8 cellular contexts compared by ENCODE assay signal in the genomic region with DNA sequence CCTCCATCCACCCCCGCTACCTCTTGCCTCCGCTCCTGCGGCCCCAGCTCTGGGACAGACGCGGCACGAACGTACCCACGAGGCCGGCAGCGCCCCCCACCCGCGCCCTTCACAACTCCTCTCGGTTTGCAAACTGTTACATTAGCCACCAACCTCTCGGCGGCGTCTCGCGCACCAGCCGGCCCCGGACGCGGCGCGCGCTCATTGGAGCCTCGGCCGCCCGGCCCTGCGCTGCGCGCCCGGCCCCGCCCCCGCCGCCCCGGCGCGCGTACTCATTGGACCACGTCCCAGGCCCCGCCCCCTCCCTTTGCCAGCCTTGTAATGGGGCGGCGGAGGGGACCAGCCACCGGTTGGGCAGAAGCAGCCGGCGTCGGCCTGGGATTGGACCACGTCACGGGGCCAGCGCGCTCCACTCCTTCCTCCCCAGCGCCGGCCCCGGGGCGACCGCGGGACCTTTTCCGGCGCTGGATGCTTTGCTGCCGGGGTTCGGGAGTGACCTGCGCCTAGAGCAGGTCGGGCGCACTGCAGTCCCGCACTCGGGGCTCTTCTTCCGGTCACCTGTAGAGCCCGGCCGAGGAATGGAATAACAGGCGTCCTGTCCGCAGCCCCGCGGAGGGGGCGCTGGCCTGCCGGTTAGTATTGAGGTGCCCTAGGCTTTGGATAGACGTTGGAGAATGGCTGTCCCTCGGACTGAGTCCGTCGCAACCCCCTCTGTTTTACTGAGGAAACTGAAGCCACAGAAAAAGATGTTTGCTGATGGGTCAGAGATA. TPM values are rescaled to one million over a fixed set of nuclear protein-coding genes. Genes with fewer than 3 reads are reported as not detected.
A peak's percentile ranks its signal among the peaks of the same experiment; 100 is the strongest.
DNase-seq lines count a peak whose midpoint lies in the region; ATAC-seq and TF ChIP-seq lines count a peak whose summit lies in the region.

A gene with protein sequence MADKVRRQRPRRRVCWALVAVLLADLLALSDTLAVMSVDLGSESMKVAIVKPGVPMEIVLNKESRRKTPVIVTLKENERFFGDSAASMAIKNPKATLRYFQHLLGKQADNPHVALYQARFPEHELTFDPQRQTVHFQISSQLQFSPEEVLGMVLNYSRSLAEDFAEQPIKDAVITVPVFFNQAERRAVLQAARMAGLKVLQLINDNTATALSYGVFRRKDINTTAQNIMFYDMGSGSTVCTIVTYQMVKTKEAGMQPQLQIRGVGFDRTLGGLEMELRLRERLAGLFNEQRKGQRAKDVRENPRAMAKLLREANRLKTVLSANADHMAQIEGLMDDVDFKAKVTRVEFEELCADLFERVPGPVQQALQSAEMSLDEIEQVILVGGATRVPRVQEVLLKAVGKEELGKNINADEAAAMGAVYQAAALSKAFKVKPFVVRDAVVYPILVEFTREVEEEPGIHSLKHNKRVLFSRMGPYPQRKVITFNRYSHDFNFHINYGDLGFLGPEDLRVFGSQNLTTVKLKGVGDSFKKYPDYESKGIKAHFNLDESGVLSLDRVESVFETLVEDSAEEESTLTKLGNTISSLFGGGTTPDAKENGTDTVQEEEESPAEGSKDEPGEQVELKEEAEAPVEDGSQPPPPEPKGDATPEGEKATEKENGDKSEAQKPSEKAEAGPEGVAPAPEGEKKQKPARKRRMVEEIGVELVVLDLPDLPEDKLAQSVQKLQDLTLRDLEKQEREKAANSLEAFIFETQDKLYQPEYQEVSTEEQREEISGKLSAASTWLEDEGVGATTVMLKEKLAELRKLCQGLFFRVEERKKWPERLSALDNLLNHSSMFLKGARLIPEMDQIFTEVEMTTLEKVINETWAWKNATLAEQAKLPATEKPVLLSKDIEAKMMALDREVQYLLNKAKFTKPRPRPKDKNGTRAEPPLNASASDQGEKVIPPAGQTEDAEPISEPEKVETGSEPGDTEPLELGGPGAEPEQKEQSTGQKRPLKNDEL (minus strand): TSS at position 206 of the 770 bp plus-strand sequence. CDS start 1,045 bp downstream, outside the sequence.

- H3K36me3 Mint-ChIP-seq in activated T-helper 2 cell treated with anti-CD3 and anti-CD28 coated beads, Interferon-gamma antibody, Interleukin-2, Interleukin-4, amounts not matched to agents 10 μg/mL and 5 μg/mL and 100 μg/mL, durations not matched to agents 14 hours and 24 hours and 36 hours (ENCODE audit: low read depth), result peaks cover 46% of the 10 kb centered on the region
- H3K36me3 Mint-ChIP-seq in natural killer cell treated with Interleukin-12 subunit alpha and Interleukin-12 subunit beta and Interleukin-15 and Interleukin-18, amount 100 ng/mL, for 72 hours, result peaks cover 22% of the 10 kb centered on the region

- no peaks in the 10 kb centered on the region for H3K9me3 Mint-ChIP-seq in activated T-helper 2 cell treated with anti-CD3 and anti-CD28 coated beads, Interferon-gamma antibody, Interleukin-2, Interleukin-4, amounts not matched to agents 10 μg/mL and 5 μg/mL and 100 μg/mL, durations not matched to agents 14 hours and 24 hours and 36 hours
- no peaks in the 10 kb centered on the region for H3K9me3 Mint-ChIP-seq in natural killer cell treated with Interleukin-12 subunit alpha and Interleukin-12 subunit beta and Interleukin-15 and Interleukin-18, amount 100 ng/mL, for 72 hours

- H3K4me3 ChIP-seq in LNCaP clone FGC (ENCODE audit: low read depth, low read length), result peak within 1 kb of the TSS; percentile 93

- H3K4me3 Mint-ChIP-seq in activated T-helper 2 cell treated with anti-CD3 and anti-CD28 coated beads, Interferon-gamma antibody, Interleukin-2, Interleukin-4, amounts not matched to agents 10 μg/mL and 5 μg/mL and 100 μg/mL, durations not matched to agents 14 hours and 24 hours and 36 hours (ENCODE audit: low read depth), result peak within 1 kb of the TSS; percentile 98
- peak within 1 kb of the TSS; percentile 95 for H3K4me3 Mint-ChIP-seq in natural killer cell treated with Interleukin-12 subunit alpha and Interleukin-12 subunit beta and Interleukin-15 and Interleukin-18, amount 100 ng/mL, for 72 hours

- H3K27me3 Mint-ChIP-seq in activated T-helper 2 cell treated with anti-CD3 and anti-CD28 coated beads, Interferon-gamma antibody, Interleukin-2, Interleukin-4, amounts not matched to agents 10 μg/mL and 5 μg/mL and 100 μg/mL, durations not matched to agents 14 hours and 24 hours and 36 hours (ENCODE audit: low read depth), result no peaks in the 10 kb centered on the region
- H3K27me3 Mint-ChIP-seq in natural killer cell treated with Interleukin-12 subunit alpha and Interleukin-12 subunit beta and Interleukin-15 and Interleukin-18, amount 100 ng/mL, for 72 hours, result no peaks in the 10 kb centered on the region

- H3K4me1 Mint-ChIP-seq in activated T-helper 2 cell treated with anti-CD3 and anti-CD28 coated beads, Interferon-gamma antibody, Interleukin-2, Interleukin-4, amounts not matched to agents 10 μg/mL and 5 μg/mL and 100 μg/mL, durations not matched to agents 14 hours and 24 hours and 36 hours (ENCODE audit: low read depth), result peaks cover 28% of the 10 kb centered on the region
- peaks cover 35 to 41% of the 10 kb centered on the region in 2 donors for H3K4me1 Mint-ChIP-seq in natural killer cell treated with Interleukin-12 subunit alpha and Interleukin-12 subunit beta and Interleukin-15 and Interleukin-18, amount 100 ng/mL, for 72 hours (ENCODE audit: low read depth in 2 of 2)

- ATAC-seq in natural killer cell treated with Interleukin-12 subunit alpha and Interleukin-12 subunit beta and Interleukin-15 and Interleukin-18, amount 100 ng/mL, for 72 hours, result peak; percentile 97 to 98
- ATAC-seq in stimulated activated naive CD8-positive, alpha-beta T cell treated with anti-CD3 and anti-CD28 coated beads, Interleukin-15, Interleukin-2, amounts not matched to agents 100 U/mL and 50 U/mL, for 24 hours, result peak; percentile 95

- CTCF ChIA-PET in RWPE1 (lab: Yijun Ruan, JAX), result interaction anchor here (1.0 to 1.2 kb wide), 2 partner anchors 10 kb away, joined by 3 to 5 read pairs; partner anchors contain the start of gene VPS11

- H3K27ac Mint-ChIP-seq in activated T-helper 2 cell treated with anti-CD3 and anti-CD28 coated beads, Interferon-gamma antibody, Interleukin-2, Interleukin-4, amounts not matched to agents 10 μg/mL and 5 μg/mL and 100 μg/mL, durations not matched to agents 14 hours and 24 hours and 36 hours, result peak within 1 kb of the TSS; percentile 99
- H3K27ac Mint-ChIP-seq in natural killer cell treated with Interleukin-12 subunit alpha and Interleukin-12 subunit beta and Interleukin-15 and Interleukin-18, amount 100 ng/mL, for 72 hours, result peak within 1 kb of the TSS; percentile 88 to 95

- POLR2A ChIA-PET in RWPE1 (lab: Yijun Ruan, JAX; ENCODE audit: low non-redundant PET), result interaction anchor here (0.8 to 1.5 kb wide), 2 partner anchors 10 to 26 kb away, joined by 3 to 8 read pairs; no protein-coding TSS in a partner anchor

- intact Hi-C loops in activated T-helper 2 cell treated with anti-CD3 and anti-CD28 coated beads, Interferon-gamma antibody, Interleukin-2, Interleukin-4, amounts not matched to agents 10 μg/mL and 5 μg/mL and 100 μg/mL, durations not matched to agents 14 hours and 24 hours and 36 hours (cut with micrococcal nuclease), result loop anchor here (1.0 to 5.0 kb wide), 6 partner anchors 10 to 60 kb away; partner anchors contain the start of genes CENATAC, HMBS, RPS25 and SLC37A4

- DNase-seq in EL, result peak; percentile 97
- peak; percentile 85 for DNase-seq in GOT3 (lab: John Stamatoyannopoulos, UW)
- DNase-seq in LNCaP clone FGC (ENCODE audit: low read depth), result peak; percentile 80
- peak; percentile 98 for DNase-seq in RWPE1 (ENCODE audit: low spot score)
- peak; percentile 97 for DNase-seq in activated T-helper 2 cell treated with anti-CD3 and anti-CD28 coated beads, Interferon-gamma antibody, Interleukin-2, Interleukin-4, amounts not matched to agents 10 μg/mL and 5 μg/mL and 100 μg/mL, durations not matched to agents 14 hours and 24 hours and 36 hours (ENCODE audit: low spot score)
- DNase-seq in fibroblast of peridontal ligament (ENCODE audit: extremely low read depth), result peak; percentile 90
- peak; percentile 100 for DNase-seq in natural killer cell treated with Interleukin-12 subunit alpha and Interleukin-12 subunit beta and Interleukin-15 and Interleukin-18, amount 100 ng/mL, for 72 hours (ENCODE audit: low spot score)
- peak; percentile 100 for DNase-seq in stimulated activated naive CD8-positive, alpha-beta T cell treated with anti-CD3 and anti-CD28 coated beads, Interleukin-15, Interleukin-2, amounts not matched to agents 100 U/mL and 50 U/mL, for 24 hours

- TF ChIP-seq CTCF in LNCaP clone FGC (IDR thresholded peaks at IDR 0.05; ENCODE audit: control insufficient read depth, extremely low read depth, insufficient read depth) (peak; percentile 6), RWPE1 (conservative IDR thresholded peaks at IDR 0.05; ENCODE audit: low read depth) (no peak)

- H3K27ac ChIP-seq in RWPE1, result peak within 1 kb of the TSS; percentile 85

RNA-seq across cellular contexts. Expression of the gene that starts here (rescaled TPM):
- total RNA-seq in activated T-helper 2 cell treated with anti-CD3 and anti-CD28 coated beads, Interferon-gamma antibody, Interleukin-2, Interleukin-4, amounts not matched to agents 10 μg/mL and 5 μg/mL and 100 μg/mL, durations not matched to agents 14 hours and 24 hours and 36 hours, result 215 and 226 TPM in 2 replicates
- total RNA-seq in natural killer cell treated with Interleukin-12 subunit alpha and Interleukin-12 subunit beta and Interleukin-15 and Interleukin-18, amount 100 ng/mL, for 72 hours, result 100 to 1,000 TPM; 259 to 333 TPM

Comparison
In these comparisons a context has a peak if more than half of its experiments do, and no peak if none do; other contexts are left out.
1. Peak in every context shown above with its lines: DNase-seq, ATAC-seq, H3K4me3 ChIP-seq and H3K27ac ChIP-seq.